In the genomic region with DNA sequence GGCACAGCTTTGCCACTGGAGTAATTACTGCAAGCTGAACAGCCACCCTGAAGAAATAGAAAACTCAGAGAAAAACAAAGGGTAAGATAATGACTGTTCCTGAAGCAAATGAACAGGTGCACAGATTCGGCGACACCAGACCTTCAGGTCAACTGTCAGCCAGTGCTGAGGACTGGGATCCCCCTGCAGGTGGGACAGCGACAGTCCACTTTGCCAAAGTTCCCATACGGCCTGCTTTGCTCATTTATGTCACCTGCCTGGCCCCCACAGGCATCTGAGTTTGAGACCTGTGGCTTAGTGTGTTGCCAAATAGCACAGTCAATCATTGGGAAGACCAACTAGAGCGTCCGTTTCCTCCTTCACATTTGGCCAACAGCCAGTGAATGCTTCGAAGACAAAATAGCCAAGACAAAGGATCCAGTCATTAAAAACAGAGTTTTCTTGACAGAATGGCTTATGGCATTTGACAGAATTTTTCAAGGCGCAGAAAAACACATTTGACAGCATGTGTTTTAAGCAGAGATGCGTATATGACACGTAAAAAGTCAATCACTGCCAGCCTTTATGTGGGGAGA, we compare ENCODE assay signal across 1 cellular context.
TF ChIP-seq lines count a peak whose summit lies in the region.

No MANE protein-coding gene starts in this region.

TF ChIP-seq in HCT116, 20 proteins besides CTCF, POLR2A, EP300 and RAD21 (continued from another document):
- TF ChIP-seq MAX (IDR thresholded peaks at IDR 0.05) (no peak), ZBTB33 (IDR thresholded peaks at IDR 0.05; ENCODE audit: extremely low read depth, insufficient replicate concordance, low read length) (no peak), POLR2AphosphoS5 (IDR thresholded peaks at IDR 0.05; ENCODE audit: low read depth, low read length) (no peak), FOSL1 (IDR thresholded peaks at IDR 0.05; ENCODE audit: low read depth) (no peak), SIN3A (IDR thresholded peaks at IDR 0.05; ENCODE audit: low read depth) (no peak), SRF (IDR thresholded peaks at IDR 0.05; ENCODE audit: low read depth) (no peak), ZFX (IDR thresholded peaks at IDR 0.05) (no peak), EZH2 (IDR thresholded peaks at IDR 0.05) (no peak), JUND (IDR thresholded peaks at IDR 0.05) (no peak)
- TF ChIP-seq, protein P1, sequence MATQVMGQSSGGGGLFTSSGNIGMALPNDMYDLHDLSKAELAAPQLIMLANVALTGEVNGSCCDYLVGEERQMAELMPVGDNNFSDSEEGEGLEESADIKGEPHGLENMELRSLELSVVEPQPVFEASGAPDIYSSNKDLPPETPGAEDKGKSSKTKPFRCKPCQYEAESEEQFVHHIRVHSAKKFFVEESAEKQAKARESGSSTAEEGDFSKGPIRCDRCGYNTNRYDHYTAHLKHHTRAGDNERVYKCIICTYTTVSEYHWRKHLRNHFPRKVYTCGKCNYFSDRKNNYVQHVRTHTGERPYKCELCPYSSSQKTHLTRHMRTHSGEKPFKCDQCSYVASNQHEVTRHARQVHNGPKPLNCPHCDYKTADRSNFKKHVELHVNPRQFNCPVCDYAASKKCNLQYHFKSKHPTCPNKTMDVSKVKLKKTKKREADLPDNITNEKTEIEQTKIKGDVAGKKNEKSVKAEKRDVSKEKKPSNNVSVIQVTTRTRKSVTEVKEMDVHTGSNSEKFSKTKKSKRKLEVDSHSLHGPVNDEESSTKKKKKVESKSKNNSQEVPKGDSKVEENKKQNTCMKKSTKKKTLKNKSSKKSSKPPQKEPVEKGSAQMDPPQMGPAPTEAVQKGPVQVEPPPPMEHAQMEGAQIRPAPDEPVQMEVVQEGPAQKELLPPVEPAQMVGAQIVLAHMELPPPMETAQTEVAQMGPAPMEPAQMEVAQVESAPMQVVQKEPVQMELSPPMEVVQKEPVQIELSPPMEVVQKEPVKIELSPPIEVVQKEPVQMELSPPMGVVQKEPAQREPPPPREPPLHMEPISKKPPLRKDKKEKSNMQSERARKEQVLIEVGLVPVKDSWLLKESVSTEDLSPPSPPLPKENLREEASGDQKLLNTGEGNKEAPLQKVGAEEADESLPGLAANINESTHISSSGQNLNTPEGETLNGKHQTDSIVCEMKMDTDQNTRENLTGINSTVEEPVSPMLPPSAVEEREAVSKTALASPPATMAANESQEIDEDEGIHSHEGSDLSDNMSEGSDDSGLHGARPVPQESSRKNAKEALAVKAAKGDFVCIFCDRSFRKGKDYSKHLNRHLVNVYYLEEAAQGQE (IDR thresholded peaks at IDR 0.05; ENCODE audit: low read depth): no peak
TF ChIP-seq in HCT116: peak in this region for 0.
